In the genomic region with DNA sequence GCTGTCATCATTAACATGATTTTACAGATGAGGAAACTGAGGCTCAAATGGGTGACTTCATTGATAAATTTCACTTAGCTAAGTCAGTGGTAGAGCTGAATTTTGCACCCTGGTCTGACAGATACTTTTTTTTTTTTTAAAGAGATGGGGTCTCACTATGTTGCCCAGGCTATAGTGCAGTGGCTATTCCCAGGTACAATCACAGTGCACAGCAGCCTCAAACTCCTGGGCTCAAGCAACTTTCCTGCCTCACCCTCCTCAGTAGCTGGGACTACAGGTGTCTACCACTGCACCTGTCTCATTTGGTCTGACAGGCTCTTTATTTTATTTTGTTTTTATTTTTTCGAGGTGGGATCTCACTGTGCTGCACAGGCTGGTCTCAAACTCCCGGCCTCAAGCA, we compare ENCODE assay signal across 34 cellular contexts.
"Had no signal": no experiment of that assay in that cellular context is flagged by ENCODE, and none has a peak within 500 bp of the region (broad histone marks: within the 10 kb centered on the region; RNA-seq: fewer than 3 reads in every experiment).

No MANE protein-coding gene starts in this region.

- H3K27ac ChIP-seq: adrenal gland, body of pancreas, brain microvascular endothelial cell, breast epithelium, VCaP had no signal

- H3K27me3 ChIP-seq: adrenal gland, body of pancreas, brain microvascular endothelial cell, breast epithelium had no signal

- ATAC-seq: activated CD8-positive, alpha-beta T cell treated with anti-CD3 and anti-CD28 coated beads for 36 hours; activated naive CD4-positive, alpha-beta T cell treated with anti-CD3 and anti-CD28 coated beads, Interleukin-2, amount 50 U/mL, for 72 hours; activated T-cell treated with anti-CD3 and anti-CD28 coated beads, Interleukin-2, amount 50 U/mL, for 4 hours; activated T-cell treated with anti-CD3 and anti-CD28 coated beads, Interleukin-2, amount 50 U/mL, for 72 hours; activated T-helper 17 cell treated with anti-CD3 and anti-CD28 coated beads, Interleukin-2, amount 50 U/mL, for 72 hours; body of pancreas had no signal

- H3K9me3 ChIP-seq: adrenal gland, body of pancreas, breast epithelium had no signal

- DNase-seq: activated B cell treated with CpG ODN at 0.5 μM for 24 hours; activated CD4-positive, alpha-beta memory T cell treated with anti-CD3 and anti-CD28 coated beads for 36 hours; activated CD4-positive, alpha-beta T cell treated with anti-CD3 and anti-CD28 coated beads for 4 hours; activated CD4-positive, alpha-beta T cell treated with anti-CD3 and anti-CD28 coated beads, Interleukin-2, amount 10 ng/mL, durations not matched to agents 24 days and 14 days; activated CD4-positive, alpha-beta T cell treated with anti-CD3 and anti-CD28 coated beads, Interleukin-2, amount 50 U/mL, for 1 hour; activated CD4-positive, alpha-beta T cell treated with anti-CD3 and anti-CD28 coated beads, Interleukin-2, amount 50 U/mL, for 4 hours; activated CD4-positive, CD25-positive, alpha-beta regulatory T cell treated with anti-CD3 and anti-CD28 coated beads, Interleukin-2, amount 50 U/mL, for 72 hours; activated CD8-positive, alpha-beta memory T cell treated with anti-CD3 and anti-CD28 coated beads, Interleukin-2, amount 50 U/mL, for 4 hours; activated CD8-positive, alpha-beta T cell treated with anti-CD3 and anti-CD28 coated beads for 36 hours; activated effector memory CD4-positive, alpha-beta T cell treated with anti-CD3 and anti-CD28 coated beads, Interleukin-2, amount 50 U/mL, for 16 hours; activated gamma-delta T cell treated with Interleukin-2 at 50 U/mL for 16 hours; activated naive CD4-positive, alpha-beta T cell; activated naive CD4-positive, alpha-beta T cell treated with anti-CD3 and anti-CD28 coated beads for 36 hours; activated naive CD4-positive, alpha-beta T cell treated with anti-CD3 and anti-CD28 coated beads, Interleukin-2, amount 50 U/mL, for 16 hours; activated naive CD8-positive, alpha-beta T cell treated with anti-CD3 and anti-CD28 coated beads for 36 hours; activated T-cell treated with anti-CD3 and anti-CD28 coated beads for 4 hours; activated T-cell treated with anti-CD3 and anti-CD28 coated beads, Interleukin-2, amount 50 U/mL, for 1 hour; activated T-cell treated with anti-CD3 and anti-CD28 coated beads, Interleukin-2, amount 50 U/mL, for 4 hours; activated T-cell treated with anti-CD3 and anti-CD28 coated beads, Interleukin-2, amount 50 U/mL, for 72 hours; adrenal gland; amniotic stem cell; aorta; body of pancreas; brain microvascular endothelial cell; central memory CD4-positive, alpha-beta T cell; T-helper 1 cell; T-helper 2 cell; T-helper 9 cell had no signal

- H3K36me3 ChIP-seq: adrenal gland, brain microvascular endothelial cell, breast epithelium had no signal

- H3K4me3 ChIP-seq: adrenal gland, body of pancreas, breast epithelium had no signal

- FAIRE-seq: astrocyte, TTC549 had no signal

- H3K4me1 ChIP-seq: body of pancreas, breast epithelium had no signal
